ENCODE assay signal across 10 cellular contexts in genomic region chr4:184814686-184815045, GRCh38. TPM values are rescaled to one million over a fixed set of nuclear protein-coding genes. Genes with fewer than 3 reads are reported as not detected.
DNase-seq lines count a peak whose midpoint lies in the region; ATAC-seq and TF ChIP-seq lines count a peak whose summit lies in the region.
"Had no signal": no experiment of that assay in that cellular context is flagged by ENCODE, and none has a peak within 500 bp of the region (broad histone marks: within the 10 kb centered on the region; RNA-seq: fewer than 3 reads in every experiment).

No MANE protein-coding gene starts in this region.

- no peak overlapping the region for H3K4ac ChIP-seq in mesendoderm (ENCODE audit: low read depth, low read length)

- ATAC-seq in activated CD4-positive, alpha-beta T cell treated with anti-CD3 and anti-CD28 coated beads for 36 hours = no peak

- no peaks in the 10 kb centered on the region for H3K9me3 ChIP-seq in tibial nerve

- H3K27me3 ChIP-seq in brain microvascular endothelial cell (replicated peaks) (no peaks in the 10 kb centered on the region), mesendoderm (ENCODE audit: insufficient read depth, low read length, poor library complexity) (no peaks in the 10 kb centered on the region), tibial nerve (no peaks in the 10 kb centered on the region)

- peaks cover 42% of the 10 kb centered on the region for H3K4me1 Mint-ChIP-seq in activated CD4-positive, alpha-beta T cell treated with anti-CD3 and anti-CD28 coated beads for 36 hours
- H3K4me1 Mint-ChIP-seq in activated CD4-positive, alpha-beta T cell treated with anti-CD3 and anti-CD28 coated beads, Interleukin-2, amount 10 ng/mL, durations not matched to agents 24 days and 14 days = peaks cover 57% of the 10 kb centered on the region
- peaks cover 34% of the 10 kb centered on the region for H3K4me1 Mint-ChIP-seq in HFFc6 (ENCODE audit: low read depth)

- TF ChIP-seq POLR2A in tibial nerve (IDR thresholded peaks at IDR 0.05) = no peak

- H3K79me1 ChIP-seq in mesendoderm (ENCODE audit: low read length) = no peaks in the 10 kb centered on the region

- H3K4me3 ChIP-seq in brain microvascular endothelial cell (ENCODE audit: low read depth, low read length) (peak overlapping the region; percentile 5), mesendoderm (ENCODE audit: low read length) (no peak overlapping the region), tibial nerve (no peak overlapping the region)

- TF ChIP-seq CTCF in brain microvascular endothelial cell (IDR thresholded peaks at IDR 0.05; ENCODE audit: low read depth, low read length, missing control alignments) (no peak), tibial nerve (IDR thresholded peaks at IDR 0.05) (no peak), HFFc6 (IDR thresholded peaks at IDR 0.05) (no peak)

- peaks cover 2% of the 10 kb centered on the region for H3K36me3 Mint-ChIP-seq in activated CD4-positive, alpha-beta T cell treated with anti-CD3 and anti-CD28 coated beads for 36 hours (ENCODE audit: low read depth)
- peaks cover 9% of the 10 kb centered on the region for H3K36me3 Mint-ChIP-seq in activated CD4-positive, alpha-beta T cell treated with anti-CD3 and anti-CD28 coated beads, Interleukin-2, amount 10 ng/mL, durations not matched to agents 24 days and 14 days (ENCODE audit: low read depth)
- H3K36me3 Mint-ChIP-seq in HFFc6 (ENCODE audit: low read depth) = no peaks in the 10 kb centered on the region

- no CpG with 5 or more reads among the region's 5 CpGs for WGBS in mesendoderm (ENCODE audit: extremely low coverage, insufficient coverage, low lambda C conversion rate)
- WGBS in tibial nerve, 2 donors = 57 to 63% methylated on average over 5 of the region's 5 CpGs

- no peak overlapping the region for H2BK120ac ChIP-seq in mesendoderm (ENCODE audit: low read depth, low read length)

- H3K23ac ChIP-seq in mesendoderm (ENCODE audit: low read length) = no peak overlapping the region

- H3K36me3 ChIP-seq in brain microvascular endothelial cell (replicated peaks) (no peaks in the 10 kb centered on the region), mesendoderm (ENCODE audit: control insufficient read depth, insufficient read depth, low read length) (no peaks in the 10 kb centered on the region), tibial nerve (no peaks in the 10 kb centered on the region)

- CTCF ChIA-PET in activated CD4-positive, alpha-beta T cell treated with anti-CD3 and anti-CD28 coated beads for 36 hours (lab: Charles Lee) = interaction anchor here (0.7 kb wide), 2 partner anchors 12 to 458 kb away, joined by 3 read pairs; partner anchors contain the start of gene ACSL1

- H4K8ac ChIP-seq in mesendoderm (ENCODE audit: low read depth, low read length) = no peak overlapping the region

- H3K9ac ChIP-seq in mesendoderm (ENCODE audit: low read length) = no peak overlapping the region

- H3K9me3 Mint-ChIP-seq in activated CD4-positive, alpha-beta T cell treated with anti-CD3 and anti-CD28 coated beads for 36 hours (ENCODE audit: low read depth) = no peaks in the 10 kb centered on the region
- H3K9me3 Mint-ChIP-seq in activated CD4-positive, alpha-beta T cell treated with anti-CD3 and anti-CD28 coated beads, Interleukin-2, amount 10 ng/mL, durations not matched to agents 24 days and 14 days = no peaks in the 10 kb centered on the region
- H3K9me3 Mint-ChIP-seq in HFFc6 = no peaks in the 10 kb centered on the region

- no peak for TF ChIP-seq EP300 in tibial nerve (IDR thresholded peaks at IDR 0.05)

- no peak overlapping the region for H3K27ac ChIP-seq in brain microvascular endothelial cell
- H3K27ac ChIP-seq in mesendoderm (ENCODE audit: low read depth, low read length) = peak overlapping the region; percentile 38
- peak overlapping the region; percentile 4 to 82 (median 66) for H3K27ac ChIP-seq in tibial nerve

- H3K4me3 Mint-ChIP-seq in activated CD4-positive, alpha-beta T cell treated with anti-CD3 and anti-CD28 coated beads for 36 hours = no peak overlapping the region
- H3K4me3 Mint-ChIP-seq in activated CD4-positive, alpha-beta T cell treated with anti-CD3 and anti-CD28 coated beads, Interleukin-2, amount 10 ng/mL, durations not matched to agents 24 days and 14 days = no peak overlapping the region
- no peak overlapping the region for H3K4me3 Mint-ChIP-seq in HFFc6

- no peak overlapping the region for H3K56ac ChIP-seq in mesendoderm (ENCODE audit: low read length)

- no peak overlapping the region for H4K5ac ChIP-seq in mesendoderm (ENCODE audit: low read length)

- H3K79me2 ChIP-seq in mesendoderm (ENCODE audit: control insufficient read depth, insufficient read depth, low read length) = no peaks in the 10 kb centered on the region

- in situ Hi-C loops in brain microvascular endothelial cell (cut with HindIII; ENCODE audit: low pct_ligation_motif_present, low sequenced_read_pairs) = no loop called here

- intact Hi-C loops in activated CD4-positive, alpha-beta T cell treated with anti-CD3 and anti-CD28 coated beads for 36 hours (cut with DNase I, micrococcal nuclease) = no loop called here
- intact Hi-C loops in activated CD4-positive, alpha-beta T cell treated with anti-CD3 and anti-CD28 coated beads, Interleukin-2, amount 10 ng/mL, durations not matched to agents 24 days and 14 days (cut with micrococcal nuclease) = no loop called here

- no peaks in the 10 kb centered on the region for H3K27me3 Mint-ChIP-seq in activated CD4-positive, alpha-beta T cell treated with anti-CD3 and anti-CD28 coated beads for 36 hours
- H3K27me3 Mint-ChIP-seq in activated CD4-positive, alpha-beta T cell treated with anti-CD3 and anti-CD28 coated beads, Interleukin-2, amount 10 ng/mL, durations not matched to agents 24 days and 14 days = no peaks in the 10 kb centered on the region
- peaks cover 2% of the 10 kb centered on the region; the same call in 1 of the 2 replicates for H3K27me3 Mint-ChIP-seq in HFFc6 (ENCODE audit: insufficient read depth)

- H2BK5ac ChIP-seq in mesendoderm (ENCODE audit: low read length) = no peak overlapping the region

- no peak overlapping the region for H2AK5ac ChIP-seq in mesendoderm (ENCODE audit: low read length)

- no peak overlapping the region for H3K18ac ChIP-seq in mesendoderm (ENCODE audit: low read length)

- H3K4me2 ChIP-seq in mesendoderm (ENCODE audit: low read length) = no peak overlapping the region

- H3K4me1 ChIP-seq in mesendoderm (ENCODE audit: control insufficient read depth, low read depth, low read length) = peaks cover 2% of the 10 kb centered on the region
- H3K4me1 ChIP-seq in tibial nerve = peaks cover 0 to 81% (median 31%) of the 10 kb centered on the region in 4 donors

- no peak overlapping the region for H2BK15ac ChIP-seq in mesendoderm (replicated peaks; ENCODE audit: low read depth)

- no peak for DNase-seq in activated CD4-positive, alpha-beta T cell treated with anti-CD3 and anti-CD28 coated beads for 36 hours
- DNase-seq in activated CD4-positive, alpha-beta T cell treated with anti-CD3 and anti-CD28 coated beads, Interleukin-2, amount 10 ng/mL, durations not matched to agents 24 days and 14 days = no peak
- no peak for DNase-seq in brain microvascular endothelial cell
- DNase-seq in mesendoderm = no peak
- no peak for DNase-seq in tibial nerve (ENCODE audit: low spot score in 2 of 2)
- no peak for DNase-seq in DMS153 (lab: John Stamatoyannopoulos, UW)
- no peak for DNase-seq in NCI-H2171 treated with DMSO at 0.1 percent for 48 hours (lab: John Stamatoyannopoulos, UW)
- DNase-seq in HFFc6 = no peak
- DNase-seq: activated CD4-positive, alpha-beta T cell treated with anti-CD3 and anti-CD28 coated beads, Interleukin-2, amount 50 U/mL, for 1 hour; effector memory CD4-positive, alpha-beta T cell had no signal

- POLR2A ChIA-PET in activated CD4-positive, alpha-beta T cell treated with anti-CD3 and anti-CD28 coated beads for 36 hours (lab: Charles Lee) = no interaction called here

- H3K27ac Mint-ChIP-seq in activated CD4-positive, alpha-beta T cell treated with anti-CD3 and anti-CD28 coated beads for 36 hours = peak overlapping the region; percentile 2
- no peak overlapping the region for H3K27ac Mint-ChIP-seq in activated CD4-positive, alpha-beta T cell treated with anti-CD3 and anti-CD28 coated beads, Interleukin-2, amount 10 ng/mL, durations not matched to agents 24 days and 14 days
- H3K27ac Mint-ChIP-seq in HFFc6 = no peak overlapping the region

RNA-seq across cellular contexts. Expression of gene ACSL1, which starts 11.1 kb away (rescaled TPM):
- 10 to 100 TPM; 17.1 to 17.2 TPM for total RNA-seq in activated CD4-positive, alpha-beta T cell treated with anti-CD3 and anti-CD28 coated beads for 36 hours
- 38.3 and 41.7 TPM in 2 replicates for total RNA-seq in activated CD4-positive, alpha-beta T cell treated with anti-CD3 and anti-CD28 coated beads, Interleukin-2, amount 10 ng/mL, durations not matched to agents 24 days and 14 days
- polyA plus RNA-seq in mesendoderm (2013, experiment 1 of 2) = 4.4 TPM
- 4.5 TPM for polyA plus RNA-seq in mesendoderm (2013, experiment 2 of 2)
- 100 to 1,000 TPM; 112 to 384 (median 211) TPM for total RNA-seq in tibial nerve
- 10 to 100 TPM; 21.7 to 24.0 (median 22.9) TPM for total RNA-seq in HFFc6 (2021; fragmentation: NEBNext Ultra II Directional; extraction: Animal tissue kit (Norgen Biotek cat#: 25700))
